In the genomic region with DNA sequence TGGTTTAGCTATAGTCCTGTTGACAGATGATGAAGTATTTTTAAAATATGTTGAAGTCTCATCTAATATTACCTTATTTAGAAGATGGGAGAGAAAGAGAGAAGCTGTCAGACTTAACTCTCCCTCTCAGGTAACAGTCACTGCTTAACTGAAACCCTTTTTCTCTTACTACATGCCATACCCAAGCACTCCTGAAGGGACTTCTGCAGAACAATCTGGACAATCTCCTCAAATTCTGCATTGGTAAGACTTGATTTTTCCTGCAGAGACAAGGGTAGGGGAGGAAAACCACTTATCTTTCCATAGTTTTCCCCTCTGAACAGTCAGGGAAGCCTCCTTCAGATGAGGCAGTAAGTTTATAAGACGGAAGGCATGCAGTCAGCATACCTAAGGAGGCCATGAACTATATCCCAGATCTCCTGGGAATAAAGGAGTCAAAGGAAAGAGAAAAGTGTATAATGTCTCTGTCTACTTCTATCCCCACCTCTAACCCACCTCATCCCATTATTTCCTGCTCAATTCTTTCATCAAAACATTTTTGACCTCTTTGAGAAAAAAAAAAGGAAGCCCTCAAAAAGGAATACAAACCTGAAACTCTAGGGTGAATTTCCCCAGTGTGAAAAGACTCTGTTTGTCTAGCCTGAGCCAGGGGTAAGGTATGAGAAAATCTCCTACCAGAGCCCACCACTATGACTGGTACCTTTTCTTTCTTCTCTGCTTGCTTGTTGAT, we compare ENCODE assay signal across 23 cellular contexts.
DNase-seq lines count a peak whose midpoint lies in the region; TF ChIP-seq lines count a peak whose summit lies in the region.
"Had no signal": no experiment of that assay in that cellular context is flagged by ENCODE, and none has a peak within 500 bp of the region (broad histone marks: within the 10 kb centered on the region; RNA-seq: fewer than 3 reads in every experiment).

No MANE protein-coding gene starts in this region.

- no peaks in the 10 kb centered on the region for H4K20me1 ChIP-seq in OCI-LY3 (ENCODE audit: insufficient read depth, low read length)

- no peak overlapping the region for H3K4me3 ChIP-seq in OCI-LY3 (ENCODE audit: low read length)
- H3K4me3 ChIP-seq in epithelial cell of esophagus (ENCODE audit: low read length) = no peak overlapping the region
- no peak overlapping the region for H3K4me3 ChIP-seq in foreskin fibroblast (ENCODE audit: low read depth in 1 of 2, low read length in 2 of 2)
- H3K4me3 ChIP-seq: dorsolateral prefrontal cortex, heart left ventricle, psoas muscle, upper lobe of left lung had no signal

- H3K4me1 ChIP-seq in OCI-LY3 (ENCODE audit: low read length) = peaks cover 44% of the 10 kb centered on the region
- H3K4me1 ChIP-seq: BE2C, heart left ventricle, psoas muscle, upper lobe of left lung had no signal

- H3K27ac ChIP-seq in OCI-LY3 (ENCODE audit: low read length) = peak overlapping the region; percentile 61
- H3K27ac ChIP-seq: dorsolateral prefrontal cortex, heart left ventricle, psoas muscle, RWPE1, upper lobe of left lung had no signal

- no peaks in the 10 kb centered on the region for H3K79me2 ChIP-seq in OCI-LY3 (ENCODE audit: low read length)

- H3K36me3 ChIP-seq in OCI-LY3 (replicated peaks; ENCODE audit: low read depth, low read length) = peaks cover 2% of the 10 kb centered on the region
- H3K36me3 ChIP-seq: BE2C, upper lobe of left lung had no signal

- DNase-seq in NCI-H82 (lab: John Stamatoyannopoulos, UW) (peak; percentile 10), NCI-H82 treated with DMSO at 0.1 percent for 48 hours (lab: John Stamatoyannopoulos, UW; ENCODE audit: unreplicated experiment) (no peak), epithelial cell of esophagus (ENCODE audit: low read depth) (no peak), head of caudate nucleus (no peak), foreskin fibroblast (no peak)
- DNase-seq in stimulated activated CD4-positive, alpha-beta T cell treated with anti-CD3 and anti-CD28 coated beads, Interleukin-4, amount 100 ng/mL, for 1 hour = no peak
- DNase-seq in activated CD4-positive, alpha-beta T cell treated with anti-CD3 and anti-CD28 coated beads for 4 hours = no peak
- DNase-seq: activated CD4-positive, alpha-beta T cell treated with anti-CD3 and anti-CD28 coated beads, Interleukin-2, amount 50 U/mL, for 4 hours; activated naive CD4-positive, alpha-beta T cell treated with anti-CD3 and anti-CD28 coated beads, Interleukin-2, amount 10 ng/mL, durations not matched to agents 7 days and 5 days; anterior cingulate cortex; BE2C; COR-L47; DMS79; dorsolateral prefrontal cortex; heart left ventricle; KBM-7; NCI-H1048; NCI-H187; NCI-H526 treated with DMSO at 0.1 percent for 48 hours; psoas muscle; upper lobe of left lung had no signal

- intact Hi-C loops in head of caudate nucleus (cut with DNase I) = no loop called here

- no peak for TF ChIP-seq CTCF in OCI-LY3 (IDR thresholded peaks at IDR 0.05; ENCODE audit: low read depth, low read length)
- TF ChIP-seq CTCF in epithelial cell of esophagus (IDR thresholded peaks at IDR 0.05; ENCODE audit: insufficient read depth, low read depth, low read length, missing control alignments) = peak; percentile 7
- TF ChIP-seq CTCF in foreskin fibroblast (IDR thresholded peaks at IDR 0.05; ENCODE audit: low read depth, low read length) = no peak

- peak overlapping the region; percentile 28; the same call in 1 of the 2 replicates for H3K9ac ChIP-seq in OCI-LY3 (ENCODE audit: low read length)

- no peak overlapping the region for H2AFZ ChIP-seq in OCI-LY3 (ENCODE audit: low read depth, low read length)

- H3K9me3 ChIP-seq in OCI-LY3 (ENCODE audit: insufficient read depth, low read length) = no peaks in the 10 kb centered on the region
- H3K9me3 ChIP-seq: BE2C, heart left ventricle, psoas muscle, upper lobe of left lung had no signal

- H3K4me2 ChIP-seq in OCI-LY3 (ENCODE audit: low read length) = peak overlapping the region; percentile 44

- no peaks in the 10 kb centered on the region for H3K27me3 ChIP-seq in OCI-LY3 (ENCODE audit: low read depth, low read length)
- H3K27me3 ChIP-seq: BE2C, dorsolateral prefrontal cortex, heart left ventricle, upper lobe of left lung had no signal
